ENCODE assay signal across 20 cellular contexts in the genomic region with DNA sequence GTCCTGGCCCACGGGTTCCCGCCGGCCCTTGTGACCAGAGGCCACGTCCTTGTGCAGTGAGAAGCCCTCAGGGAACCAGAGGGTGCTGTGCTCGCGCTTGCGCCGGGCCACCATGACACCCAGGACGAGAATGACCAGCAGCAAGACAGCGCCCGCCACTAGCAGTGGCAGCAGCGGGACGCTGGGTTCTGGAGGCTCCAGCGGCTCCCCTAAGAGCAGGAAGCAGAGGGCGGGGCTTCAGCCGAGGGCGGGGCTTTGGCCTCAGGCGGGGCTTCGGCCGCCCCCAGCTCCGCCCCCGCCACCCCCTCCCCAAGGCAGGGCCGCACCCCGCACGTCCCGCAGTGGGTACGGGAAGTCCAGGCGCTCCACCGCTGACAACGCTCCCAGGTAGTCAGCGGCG. TPM values are rescaled to one million over a fixed set of nuclear protein-coding genes. Genes with fewer than 3 reads are reported as not detected.
"Had no signal": no experiment of that assay in that cellular context is flagged by ENCODE, and none has a peak within 500 bp of the region (broad histone marks: within the 10 kb centered on the region; RNA-seq: fewer than 3 reads in every experiment).

No MANE protein-coding gene starts in this region.

- FAIRE-seq: TTC549 had no signal

- H3K36me3 ChIP-seq: neutrophil, ovary, prostate gland, WERI-Rb-1 had no signal

- H3K27me3 ChIP-seq: body of pancreas, cardiac muscle cell, foreskin keratinocyte, neutrophil, ovary had no signal

- DNase-seq: activated CD4-positive, alpha-beta T cell treated with anti-CD3 and anti-CD28 coated beads for 1 hour; activated CD4-positive, alpha-beta T cell treated with anti-CD3 and anti-CD28 coated beads, Interleukin-2, amount 50 U/mL, for 1 hour; activated gamma-delta T cell treated with Interleukin-2 at 50 U/mL for 16 hours; activated T-cell treated with anti-CD3 and anti-CD28 coated beads, Interleukin-2, amount 50 U/mL, for 1 hour; anterior cingulate cortex; body of pancreas; effector CD4-positive, alpha-beta T cell; erythroblast; foreskin keratinocyte; left ventricle myocardium inferior; naive thymus-derived CD8-positive, alpha-beta T cell; ovary; stimulated activated CD4-positive, alpha-beta T cell treated with anti-CD3 and anti-CD28 coated beads, Interleukin-2, amount 100 ng/mL, for 48 hours; stimulated activated CD8-positive, alpha-beta memory T cell treated with anti-CD3 and anti-CD28 coated beads, Interleukin-4, amount 100 ng/mL, for 48 hours; stimulated activated naive B cell treated with anti-CD40 and anti-IgM and Interleukin-4, amounts not matched to agents 10 μg/mL and 1 μg/mL and 100 μg/mL, for 72 hours; WERI-Rb-1 had no signal

- H3K4me3 ChIP-seq: body of pancreas, cardiac muscle cell, left ventricle myocardium inferior, ovary, prostate gland had no signal

- H3K27ac ChIP-seq: body of pancreas, cardiac muscle cell, foreskin keratinocyte, left ventricle myocardium inferior, neutrophil, ovary, prostate gland, WERI-Rb-1 had no signal

- ATAC-seq: body of pancreas; foreskin keratinocyte; naive thymus-derived CD8-positive, alpha-beta T cell; stimulated activated naive B cell treated with anti-CD40 and anti-IgM and Interleukin-4, amounts not matched to agents 10 μg/mL and 1 μg/mL and 100 μg/mL, for 72 hours had no signal

- H3K4me1 ChIP-seq: body of pancreas, foreskin keratinocyte, left ventricle myocardium inferior, prostate gland had no signal

- H3K9me3 ChIP-seq: neutrophil, prostate gland had no signal

RNA-seq across cellular contexts. Expression of a gene that starts 30.4 kb away (rescaled TPM):
- polyA plus RNA-seq: naive thymus-derived CD8-positive, alpha-beta T cell had no signal
